Comparison of ENCODE assay signal across 25 cellular contexts in genomic region chr14:66152269-66152668, GRCh38.
DNase-seq lines count a peak whose midpoint lies in the region; ATAC-seq, FAIRE-seq and TF ChIP-seq lines count a peak whose summit lies in the region.
"Had no signal": no experiment of that assay in that cellular context is flagged by ENCODE, and none has a peak within 500 bp of the region (broad histone marks: within the 10 kb centered on the region; RNA-seq: fewer than 3 reads in every experiment).

No MANE protein-coding gene starts in this region.

- no peak for DNase-seq in A549 (ENCODE audit: low read depth in 1 of 2, low spot score in 1 of 2)
- no peak for DNase-seq in SK-N-MC (ENCODE audit: low read depth, low spot score)
- DNase-seq in mesothelial cell of epicardium (ENCODE audit: low spot score in 2 of 2, unreplicated experiment in 2 of 2) = no peak
- no peak for DNase-seq in GM03348 (ENCODE audit: low spot score)
- DNase-seq in iPS-NIHi7 (ENCODE audit: extremely low spot score) = no peak
- no peak for DNase-seq in stimulated activated CD4-positive, alpha-beta T cell treated with anti-CD3 and anti-CD28 coated beads, Interleukin-15, amount 100 ng/mL, for 24 hours
- DNase-seq: ACHN; CD8-positive, alpha-beta T cell; DMS53; GDM1; H9; HFFc6; KG1; NCI-H1092 treated with DMSO at 0.1 percent for 48 hours; NCI-H1436 treated with DMSO at 0.1 percent for 48 hours; NCI-H1930; NCI-H226; NCI-H524; NCI-H774; PC-9; RPMI8226; SHP77; SK-N-SH had no signal

- TF ChIP-seq RAD21 in A549 (conservative IDR thresholded peaks at IDR 0.05 in 1 of 2, IDR thresholded peaks at IDR 0.05 in 1 of 2) = no peak

- H3K4me3 ChIP-seq in A549 (no peak overlapping the region), SK-N-MC (peak overlapping the region; percentile 69)
- H3K4me3 ChIP-seq: BLaER1, PC-9 had no signal

- H3K4me1 Mint-ChIP-seq in mesothelial cell of epicardium = peaks cover 18% of the 10 kb centered on the region
- H3K4me1 Mint-ChIP-seq: H9 had no signal

- TF ChIP-seq CTCF in A549 (IDR thresholded peaks at IDR 0.05) (no peak), C4-2B (conservative IDR thresholded peaks at IDR 0.05) (no peak), mesothelial cell of epicardium (IDR thresholded peaks at IDR 0.05; ENCODE audit: unreplicated experiment) (no peak)

- FAIRE-seq in A549 (lab: Jason Lieb, UNC) = no peak

- POLR2A ChIA-PET in A549 (lab: Yijun Ruan, JAX) = no interaction called here

- H3K27ac ChIP-seq in A549 (no peak overlapping the region), C4-2B (peak overlapping the region; percentile 14; the same call in 1 of the 2 replicates), SK-N-MC (peak overlapping the region; percentile 94)
- H3K27ac ChIP-seq: BLaER1, PC-9 had no signal

- no peaks in the 10 kb centered on the region for H3K4me1 ChIP-seq in A549
- H3K4me1 ChIP-seq: BLaER1 had no signal

- no peaks in the 10 kb centered on the region for H3K9me3 ChIP-seq in A549
- no peaks in the 10 kb centered on the region for H3K9me3 ChIP-seq in SK-N-MC (ENCODE audit: low read depth, low read length)
- H3K9me3 ChIP-seq: SK-N-SH had no signal

- no peaks in the 10 kb centered on the region for H3K36me3 ChIP-seq in SK-N-MC (ENCODE audit: insufficient read depth, low read length)
- H3K36me3 ChIP-seq: BLaER1 had no signal

- CTCF ChIA-PET in A549 (lab: Yijun Ruan, JAX) = no interaction called here

- no peak overlapping the region for H3K4me2 ChIP-seq in A549
- H3K4me2 ChIP-seq: BLaER1, PC-9, SK-N-SH had no signal

- no peaks in the 10 kb centered on the region for H3K36me3 Mint-ChIP-seq in mesothelial cell of epicardium
- H3K36me3 Mint-ChIP-seq: CD8-positive, alpha-beta T cell had no signal

- no peak for TF ChIP-seq POLR2A in A549 (IDR thresholded peaks at IDR 0.05; ENCODE audit: low read length)

- no peak for TF ChIP-seq EP300 in A549 (IDR thresholded peaks at IDR 0.05)

- ATAC-seq in A549 = no peak
- ATAC-seq: CD8-positive, alpha-beta T cell had no signal

- H3K4me3 Mint-ChIP-seq in mesothelial cell of epicardium = no peak overlapping the region
- H3K4me3 Mint-ChIP-seq: CD8-positive, alpha-beta T cell; H9; HFFc6 had no signal

- H3K9ac ChIP-seq in SK-N-MC (ENCODE audit: insufficient read length) = peak overlapping the region; percentile 59
- H3K9ac ChIP-seq: BLaER1, SK-N-SH had no signal

- peaks cover 25% of the 10 kb centered on the region for H3K9me3 Mint-ChIP-seq in mesothelial cell of epicardium
- H3K9me3 Mint-ChIP-seq: CD8-positive, alpha-beta T cell had no signal

- no peaks in the 10 kb centered on the region for H3K27me3 Mint-ChIP-seq in mesothelial cell of epicardium (ENCODE audit: low read depth)

- H3K27ac Mint-ChIP-seq in mesothelial cell of epicardium = peak overlapping the region; percentile 64
- H3K27ac Mint-ChIP-seq: CD8-positive, alpha-beta T cell; HFFc6 had no signal

TF ChIP-seq in A549, 52 proteins besides CTCF, POLR2A, EP300 and RAD21:
- TF ChIP-seq PBX3 (IDR thresholded peaks at IDR 0.05) (no peak), MAFK (IDR thresholded peaks at IDR 0.05; ENCODE audit: partially characterized antibody) (peak; percentile 98), RFX5 (IDR thresholded peaks at IDR 0.05) (no peak)

Comparison
In these comparisons a context has a peak if more than half of its experiments do, and no peak if none do; other contexts are left out.
1. H3K27ac ChIP-seq: peak in C4-2B (single experiment) and SK-N-MC (single experiment); none in A549 (0 of 2).